ENCODE assay signal across 1 cellular context in genomic region chr22:22903355-22903777, GRCh38.
TF ChIP-seq lines count a peak whose summit lies in the region.

No MANE protein-coding gene starts in this region.

TF ChIP-seq in GM12878, 131 proteins besides CTCF, POLR2A, EP300 and RAD21:
- no peak for TF ChIP-seq ETV6 (conservative IDR thresholded peaks at IDR 0.05 in 1 of 2, IDR thresholded peaks at IDR 0.05 in 1 of 2; ENCODE audit: borderline replicate concordance in 1 of 2, low read depth in 1 of 2)
- 0 out of 2 replicates have a peak, but pooled peaks have one; percentile 25 for TF ChIP-seq POLR2AphosphoS2 (IDR thresholded peaks at IDR 0.05; ENCODE audit: low read depth, low read length)
